In the genomic region with DNA sequence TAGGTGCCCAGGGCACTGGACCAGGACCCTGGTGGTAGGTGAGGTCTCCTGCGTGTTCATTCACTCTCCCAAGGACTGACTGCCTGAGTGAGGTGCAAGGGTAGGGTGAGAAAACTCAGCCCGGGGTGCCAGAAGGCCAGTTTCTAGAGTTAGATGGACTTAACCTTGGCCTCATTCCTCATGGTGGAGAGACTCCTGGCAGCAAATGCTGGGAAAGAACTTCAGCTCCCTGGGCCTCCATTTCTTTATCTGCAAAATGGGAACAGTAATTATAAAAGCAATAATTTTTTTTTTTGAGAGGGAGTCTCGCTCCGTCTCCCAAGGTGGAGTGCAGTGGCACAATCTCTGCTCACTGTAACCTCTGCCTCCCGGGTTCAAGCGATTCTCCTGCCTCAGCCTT, we compare ENCODE assay signal across 10 cellular contexts. TPM values are rescaled to one million over a fixed set of nuclear protein-coding genes. Genes with fewer than 3 reads are reported as not detected.
DNase-seq lines count a peak whose midpoint lies in the region; ATAC-seq and TF ChIP-seq lines count a peak whose summit lies in the region.
"Had no signal": no experiment of that assay in that cellular context is flagged by ENCODE, and none has a peak within 500 bp of the region (broad histone marks: within the 10 kb centered on the region; RNA-seq: fewer than 3 reads in every experiment).

No MANE protein-coding gene starts in this region.

- H3K4me1 ChIP-seq in heart right ventricle (peaks cover 31 to 80% (median 68%) of the 10 kb centered on the region in 9 donors), RWPE2 (ENCODE audit: insufficient read depth, poor library complexity, severe bottlenecking) (peaks cover 38% of the 10 kb centered on the region), mucosa of descending colon (ENCODE audit: low read depth) (peaks cover 24% of the 10 kb centered on the region), foreskin keratinocyte (peaks cover 15% of the 10 kb centered on the region)

- H3K36me3 Mint-ChIP-seq in glutamatergic neuron (ENCODE audit: unreplicated experiment) (no peaks in the 10 kb centered on the region), type B pancreatic cell (no peaks in the 10 kb centered on the region)

- no peak overlapping the region for H3K4me3 ChIP-seq in heart right ventricle
- no peak overlapping the region for H3K4me3 ChIP-seq in RWPE2 (ENCODE audit: severe bottlenecking)
- no peak overlapping the region for H3K4me3 ChIP-seq in mucosa of descending colon

- 88 to 90% methylated on average over 6 of the region's 6 CpGs for WGBS in heart right ventricle, 2 donors

- H3K27me3 Mint-ChIP-seq in glutamatergic neuron (ENCODE audit: unreplicated experiment): peaks cover 9% of the 10 kb centered on the region
- H3K27me3 Mint-ChIP-seq in type B pancreatic cell: no peaks in the 10 kb centered on the region

- DNase-seq in Right ventricle myocardium superior (peak; percentile 22), heart right ventricle (no peak), RWPE2 (ENCODE audit: low spot score) (no peak), glutamatergic neuron (no peak), type B pancreatic cell (ENCODE audit: extremely low spot score, unreplicated experiment) (no peak), mucosa of descending colon (no peak), foreskin keratinocyte (no peak)
- DNase-seq: NCI-H187, upper lobe of left lung had no signal

- H3K4me1 Mint-ChIP-seq in glutamatergic neuron (ENCODE audit: low read depth, unreplicated experiment) (peaks cover 1% of the 10 kb centered on the region), type B pancreatic cell (ENCODE audit: unreplicated experiment) (peaks cover 44% of the 10 kb centered on the region)

- TF ChIP-seq CTCF in heart right ventricle (IDR thresholded peaks at IDR 0.05) (no peak), RWPE2 (IDR thresholded peaks at IDR 0.05; ENCODE audit: poor library complexity, severe bottlenecking) (no peak), glutamatergic neuron (IDR thresholded peaks at IDR 0.05; ENCODE audit: partially characterized antibody, unreplicated experiment) (no peak), type B pancreatic cell (conservative IDR thresholded peaks at IDR 0.05) (peak; percentile 20), mucosa of descending colon (IDR thresholded peaks at IDR 0.05) (no peak), foreskin keratinocyte (conservative IDR thresholded peaks at IDR 0.05) (no peak)

- no peak overlapping the region for H3K27ac Mint-ChIP-seq in glutamatergic neuron (ENCODE audit: unreplicated experiment)
- peak overlapping the region; percentile 29 for H3K27ac Mint-ChIP-seq in type B pancreatic cell

- H3K27me3 ChIP-seq in heart right ventricle (no peaks in the 10 kb centered on the region), RWPE2 (ENCODE audit: insufficient read depth, poor library complexity, severe bottlenecking) (no peaks in the 10 kb centered on the region), foreskin keratinocyte (peaks cover 6% of the 10 kb centered on the region)
- H3K27me3 ChIP-seq: upper lobe of left lung had no signal

- H3K9me3 Mint-ChIP-seq in glutamatergic neuron (ENCODE audit: unreplicated experiment): peaks cover 6% of the 10 kb centered on the region
- H3K9me3 Mint-ChIP-seq in type B pancreatic cell: no peaks in the 10 kb centered on the region

- H3K9me3 ChIP-seq in heart right ventricle (no peaks in the 10 kb centered on the region), RWPE2 (ENCODE audit: severe bottlenecking) (no peaks in the 10 kb centered on the region), mucosa of descending colon (no peaks in the 10 kb centered on the region)
- H3K9me3 ChIP-seq: upper lobe of left lung had no signal

- ATAC-seq in Right ventricle myocardium superior (ENCODE audit: poor library complexity) (no peak), heart right ventricle (no peak), RWPE2 (ENCODE audit: low read depth) (no peak), mucosa of descending colon (no peak), GM18498 (IDR thresholded peaks at IDR 0.05; ENCODE audit: unreplicated experiment) (no peak), foreskin keratinocyte (no peak)

- H3K27ac ChIP-seq in heart right ventricle (peak overlapping the region in 4 of 10 donors; percentile 15 to 99 (median 96)), RWPE2 (ENCODE audit: poor library complexity, severe bottlenecking) (peak overlapping the region; percentile 98), foreskin keratinocyte (no peak overlapping the region)

- H3K36me3 ChIP-seq in heart right ventricle (no peaks in the 10 kb centered on the region), RWPE2 (ENCODE audit: low read depth) (peaks cover 7% of the 10 kb centered on the region), mucosa of descending colon (ENCODE audit: low read depth) (no peaks in the 10 kb centered on the region)
- H3K36me3 ChIP-seq: upper lobe of left lung had no signal

- peak overlapping the region; percentile 63 for H3K4me3 Mint-ChIP-seq in glutamatergic neuron (ENCODE audit: unreplicated experiment)
- peak overlapping the region; percentile 81 for H3K4me3 Mint-ChIP-seq in type B pancreatic cell

- intact Hi-C loops in Right ventricle myocardium superior (cut with DNase I): no loop called here
- intact Hi-C loops in heart right ventricle (cut with DNase I): no loop called here
- intact Hi-C loops in mucosa of descending colon (cut with DNase I, micrococcal nuclease): no loop called here

RNA-seq across cellular contexts. Expression of a gene that starts 47.7 kb away (rescaled TPM):
- total RNA-seq in Right ventricle myocardium superior (78.6 TPM), heart right ventricle (100 to 1,000 TPM in 1 of 10 donors, 10 to 100 TPM in 9; 63.2 to 115 (median 82.4) TPM), glutamatergic neuron (ENCODE audit: unreplicated experiment) (33.7 TPM), type B pancreatic cell (ENCODE audit: low replicate concordance) (42.9 and 47.0 TPM in 2 replicates), mucosa of descending colon (100 to 1,000 TPM in 1 of 3 donors, 10 to 100 TPM in 2; 78.2 to 107 (median 78.6) TPM), foreskin keratinocyte (35.1 and 36.7 TPM in 2 replicates)
- polyA plus RNA-seq in heart right ventricle (10 to 100 TPM; 34.7 to 94.1 TPM), foreskin keratinocyte (23.6 and 26.8 TPM in 2 replicates)

RNA-seq across cellular contexts. Expression of a gene that starts 58.4 kb away (rescaled TPM):
- total RNA-seq in Right ventricle myocardium superior: 14.3 TPM
- 10 to 100 TPM; 10.8 to 16.8 (median 12.7) TPM for total RNA-seq in heart right ventricle
- 10 to 100 TPM; 19.6 to 35.3 TPM for polyA plus RNA-seq in heart right ventricle
- 9.9 TPM for total RNA-seq in glutamatergic neuron (ENCODE audit: unreplicated experiment)
- 18.5 and 23.9 TPM in 2 replicates for total RNA-seq in type B pancreatic cell (ENCODE audit: low replicate concordance)
- total RNA-seq in mucosa of descending colon: 10 to 100 TPM; 28.5 to 45.3 (median 42.6) TPM
- 31.1 and 33.2 TPM in 2 replicates for total RNA-seq in foreskin keratinocyte
- 44.9 and 46.9 TPM in 2 replicates for polyA plus RNA-seq in foreskin keratinocyte
